Comparison of ENCODE assay signal across 8 cellular contexts in the genomic region with DNA sequence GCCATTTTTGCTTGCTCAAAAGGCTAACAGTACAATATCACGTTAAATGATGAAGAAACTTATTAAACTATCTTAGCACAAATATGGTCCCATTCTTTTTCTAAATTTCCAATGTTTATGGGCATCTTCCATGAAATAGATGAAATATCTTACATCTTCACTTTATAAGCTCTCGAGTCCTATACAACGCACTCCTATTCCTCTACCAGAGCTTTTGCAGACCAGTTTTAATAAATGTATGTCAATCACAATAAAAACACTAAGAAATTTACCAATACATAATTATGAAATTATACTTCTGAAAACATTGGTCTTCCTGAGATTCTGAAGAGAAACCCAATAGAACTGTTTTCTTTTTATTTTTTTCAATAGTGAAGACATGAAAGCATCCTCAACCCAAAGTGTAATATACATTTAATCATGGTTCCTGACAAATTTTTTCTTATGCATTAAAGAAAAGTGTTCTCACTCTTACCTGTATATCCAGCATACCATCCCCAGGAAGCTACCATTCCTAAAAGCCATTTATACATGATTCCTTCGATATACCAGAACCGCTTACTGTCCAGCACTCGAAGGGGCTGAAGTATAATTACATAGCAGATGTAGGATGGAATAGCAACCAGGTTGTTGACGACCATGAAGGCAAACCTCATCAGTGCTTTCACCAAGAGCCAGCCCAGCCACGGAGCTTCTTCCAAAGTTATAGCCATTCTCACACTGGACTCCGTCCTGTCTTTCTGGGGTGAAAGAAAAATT. TPM values are rescaled to one million over a fixed set of nuclear protein-coding genes. Genes with fewer than 3 reads are reported as not detected.
A peak's percentile ranks its signal among the peaks of the same experiment; 100 is the strongest.
DNase-seq lines count a peak whose midpoint lies in the region; ATAC-seq, FAIRE-seq and TF ChIP-seq lines count a peak whose summit lies in the region.

No MANE protein-coding gene starts in this region.

- intact Hi-C loops in ovary (cut with DNase I): no loop called here
- intact Hi-C loops in mucosa of descending colon (cut with DNase I, micrococcal nuclease): no loop called here

- H3K4me3 ChIP-seq in NT2/D1 (ENCODE audit: insufficient read length, low read depth) (peak overlapping the region; percentile 2), endocrine pancreas (ENCODE audit: control insufficient read depth, insufficient read depth, low read length) (peak overlapping the region; percentile 98), ovary (peak overlapping the region; percentile 77), mucosa of descending colon (no peak overlapping the region)

- H3K9me3 ChIP-seq in NT2/D1 (ENCODE audit: insufficient read depth, low read length) (no peaks in the 10 kb centered on the region), endocrine pancreas (ENCODE audit: control insufficient read depth, low read length) (no peaks in the 10 kb centered on the region), ovary (no peaks in the 10 kb centered on the region), mucosa of descending colon (no peaks in the 10 kb centered on the region)

- no peak for TF ChIP-seq POLR2A in ovary (IDR thresholded peaks at IDR 0.05)

- H3K27ac ChIP-seq in ovary: no peak overlapping the region

- FAIRE-seq in D721Med (lab: Jason Lieb, UNC): peak; percentile 86

- DNase-seq in D721Med (ENCODE audit: insufficient read length, low spot score) (no peak), NT2/D1 (ENCODE audit: low read depth, low spot score) (no peak), ovary (no peak), GM20000 (ENCODE audit: low spot score) (no peak), mucosa of descending colon (no peak)

- H3K36me3 ChIP-seq in NT2/D1 (ENCODE audit: insufficient read depth, insufficient read length, low read length) (peaks cover 9% of the 10 kb centered on the region), endocrine pancreas (ENCODE audit: control insufficient read depth, insufficient read depth, low read length) (no peaks in the 10 kb centered on the region), ovary (no peaks in the 10 kb centered on the region), mucosa of descending colon (ENCODE audit: low read depth) (no peaks in the 10 kb centered on the region)

- H3K27me3 ChIP-seq in NT2/D1 (ENCODE audit: insufficient read depth, insufficient read length) (peaks cover 13% of the 10 kb centered on the region), endocrine pancreas (ENCODE audit: control insufficient read depth, insufficient read depth, low read length) (no peaks in the 10 kb centered on the region), ovary (no peaks in the 10 kb centered on the region)

- ATAC-seq in HG03571 (IDR thresholded peaks at IDR 0.05; ENCODE audit: unreplicated experiment): no peak
- no peak for ATAC-seq in mucosa of descending colon
- ATAC-seq in HG03280 (IDR thresholded peaks at IDR 0.05; ENCODE audit: unreplicated experiment): no peak

- 78 to 83% (median 80%) methylated on average over 9 of the region's 9 CpGs for WGBS in ovary, 3 donors

- H3K9ac ChIP-seq in NT2/D1 (ENCODE audit: insufficient read length, low read depth): no peak overlapping the region
- peak overlapping the region; percentile 30 for H3K9ac ChIP-seq in endocrine pancreas (ENCODE audit: control insufficient read depth, insufficient read depth, low read length)

- TF ChIP-seq EP300 in ovary (IDR thresholded peaks at IDR 0.05): no peak

- H3K4me1 ChIP-seq in NT2/D1 (ENCODE audit: insufficient read depth, insufficient read length): no peaks in the 10 kb centered on the region
- H3K4me1 ChIP-seq in endocrine pancreas (ENCODE audit: control insufficient read depth, insufficient read depth, low read length): peaks cover 13% of the 10 kb centered on the region
- H3K4me1 ChIP-seq in ovary (ENCODE audit: insufficient read depth): peaks cover 3% of the 10 kb centered on the region
- H3K4me1 ChIP-seq in mucosa of descending colon (ENCODE audit: low read depth): peaks cover 6% of the 10 kb centered on the region

- TF ChIP-seq CTCF in D721Med (IDR thresholded peaks at IDR 0.05; ENCODE audit: insufficient read depth, missing control alignments) (no peak), ovary (IDR thresholded peaks at IDR 0.05) (no peak), GM20000 (IDR thresholded peaks at IDR 0.05; ENCODE audit: extremely low read depth, missing control alignments) (no peak), mucosa of descending colon (IDR thresholded peaks at IDR 0.05) (no peak)

RNA-seq across cellular contexts. Expression of a gene that starts 1.8 kb away (rescaled TPM):
- total RNA-seq in ovary (10 to 100 TPM; 19.8 to 32.7 (median 30.7) TPM), mucosa of descending colon (10 to 100 TPM; 27.5 to 42.1 (median 34.2) TPM)
- 10 to 100 TPM in 1 of 2 donors, 1 to 10 TPM in 1; 6.3 to 12.8 TPM for polyA plus RNA-seq in ovary
